1 cellular context compared by ENCODE assay signal in genomic region chr2:219499058-219499307, GRCh38.
TF ChIP-seq lines count a peak whose summit lies in the region.

No MANE protein-coding gene starts in this region.

TF ChIP-seq in GM23338, 12 proteins besides CTCF, POLR2A, EP300 and RAD21 (continued from another document):
- TF ChIP-seq REST (IDR thresholded peaks at IDR 0.05; ENCODE audit: unreplicated experiment) (no peak), JUNB (IDR thresholded peaks at IDR 0.05; ENCODE audit: unreplicated experiment) (no peak), ZNF114 (CRISPR knock-in tag; IDR thresholded peaks at IDR 0.05) (no peak)
